ENCODE assay signal across 1 cellular context in the genomic region with DNA sequence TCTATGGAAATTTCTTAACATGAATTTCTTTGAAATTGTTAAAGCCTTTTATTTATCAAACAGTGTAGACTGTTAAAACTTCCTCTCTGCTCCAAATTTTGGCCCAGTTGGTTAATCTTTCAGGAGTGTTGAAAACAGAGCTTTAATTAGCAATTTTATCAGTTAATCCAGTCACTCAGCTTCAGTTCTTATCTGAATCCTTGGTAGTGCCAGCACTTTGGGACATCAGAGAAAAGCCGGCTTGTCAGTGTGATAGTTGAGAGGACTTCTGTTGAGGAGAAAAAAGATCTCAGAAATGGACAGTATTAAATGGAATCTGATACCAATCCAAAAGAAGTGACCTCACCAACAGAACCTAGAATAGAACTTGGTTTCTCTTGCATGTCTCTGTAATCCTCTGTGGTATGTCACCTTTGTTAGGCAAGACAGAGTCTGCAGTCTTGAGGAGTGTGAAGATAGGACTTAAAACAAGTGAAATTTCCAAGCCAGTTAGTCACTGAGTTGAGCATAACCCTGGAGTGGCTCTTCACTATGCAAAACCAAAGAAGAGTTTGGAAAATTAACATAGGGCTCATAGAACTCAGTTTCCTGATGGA.
TF ChIP-seq lines count a peak whose summit lies in the region.

No MANE protein-coding gene starts in this region.

TF ChIP-seq in K562, 482 proteins besides CTCF, POLR2A, EP300 and RAD21 (continued from another document):
- TF ChIP-seq, protein P1, sequence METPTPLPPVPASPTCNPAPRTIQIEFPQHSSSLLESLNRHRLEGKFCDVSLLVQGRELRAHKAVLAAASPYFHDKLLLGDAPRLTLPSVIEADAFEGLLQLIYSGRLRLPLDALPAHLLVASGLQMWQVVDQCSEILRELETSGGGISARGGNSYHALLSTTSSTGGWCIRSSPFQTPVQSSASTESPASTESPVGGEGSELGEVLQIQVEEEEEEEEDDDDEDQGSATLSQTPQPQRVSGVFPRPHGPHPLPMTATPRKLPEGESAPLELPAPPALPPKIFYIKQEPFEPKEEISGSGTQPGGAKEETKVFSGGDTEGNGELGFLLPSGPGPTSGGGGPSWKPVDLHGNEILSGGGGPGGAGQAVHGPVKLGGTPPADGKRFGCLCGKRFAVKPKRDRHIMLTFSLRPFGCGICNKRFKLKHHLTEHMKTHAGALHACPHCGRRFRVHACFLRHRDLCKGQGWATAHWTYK (CRISPR knock-in tag; IDR thresholded peaks at IDR 0.05) = 0 out of 2 replicates have a peak, but pooled peaks have one; percentile 38
- TF ChIP-seq, protein P2, sequence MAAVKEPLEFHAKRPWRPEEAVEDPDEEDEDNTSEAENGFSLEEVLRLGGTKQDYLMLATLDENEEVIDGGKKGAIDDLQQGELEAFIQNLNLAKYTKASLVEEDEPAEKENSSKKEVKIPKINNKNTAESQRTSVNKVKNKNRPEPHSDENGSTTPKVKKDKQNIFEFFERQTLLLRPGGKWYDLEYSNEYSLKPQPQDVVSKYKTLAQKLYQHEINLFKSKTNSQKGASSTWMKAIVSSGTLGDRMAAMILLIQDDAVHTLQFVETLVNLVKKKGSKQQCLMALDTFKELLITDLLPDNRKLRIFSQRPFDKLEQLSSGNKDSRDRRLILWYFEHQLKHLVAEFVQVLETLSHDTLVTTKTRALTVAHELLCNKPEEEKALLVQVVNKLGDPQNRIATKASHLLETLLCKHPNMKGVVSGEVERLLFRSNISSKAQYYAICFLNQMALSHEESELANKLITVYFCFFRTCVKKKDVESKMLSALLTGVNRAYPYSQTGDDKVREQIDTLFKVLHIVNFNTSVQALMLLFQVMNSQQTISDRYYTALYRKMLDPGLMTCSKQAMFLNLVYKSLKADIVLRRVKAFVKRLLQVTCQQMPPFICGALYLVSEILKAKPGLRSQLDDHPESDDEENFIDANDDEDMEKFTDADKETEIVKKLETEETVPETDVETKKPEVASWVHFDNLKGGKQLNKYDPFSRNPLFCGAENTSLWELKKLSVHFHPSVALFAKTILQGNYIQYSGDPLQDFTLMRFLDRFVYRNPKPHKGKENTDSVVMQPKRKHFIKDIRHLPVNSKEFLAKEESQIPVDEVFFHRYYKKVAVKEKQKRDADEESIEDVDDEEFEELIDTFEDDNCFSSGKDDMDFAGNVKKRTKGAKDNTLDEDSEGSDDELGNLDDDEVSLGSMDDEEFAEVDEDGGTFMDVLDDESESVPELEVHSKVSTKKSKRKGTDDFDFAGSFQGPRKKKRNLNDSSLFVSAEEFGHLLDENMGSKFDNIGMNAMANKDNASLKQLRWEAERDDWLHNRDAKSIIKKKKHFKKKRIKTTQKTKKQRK (IDR thresholded peaks at IDR 0.05; ENCODE audit: borderline replicate concordance, low read depth, low read length) = no peak
- TF ChIP-seq, protein P3, sequence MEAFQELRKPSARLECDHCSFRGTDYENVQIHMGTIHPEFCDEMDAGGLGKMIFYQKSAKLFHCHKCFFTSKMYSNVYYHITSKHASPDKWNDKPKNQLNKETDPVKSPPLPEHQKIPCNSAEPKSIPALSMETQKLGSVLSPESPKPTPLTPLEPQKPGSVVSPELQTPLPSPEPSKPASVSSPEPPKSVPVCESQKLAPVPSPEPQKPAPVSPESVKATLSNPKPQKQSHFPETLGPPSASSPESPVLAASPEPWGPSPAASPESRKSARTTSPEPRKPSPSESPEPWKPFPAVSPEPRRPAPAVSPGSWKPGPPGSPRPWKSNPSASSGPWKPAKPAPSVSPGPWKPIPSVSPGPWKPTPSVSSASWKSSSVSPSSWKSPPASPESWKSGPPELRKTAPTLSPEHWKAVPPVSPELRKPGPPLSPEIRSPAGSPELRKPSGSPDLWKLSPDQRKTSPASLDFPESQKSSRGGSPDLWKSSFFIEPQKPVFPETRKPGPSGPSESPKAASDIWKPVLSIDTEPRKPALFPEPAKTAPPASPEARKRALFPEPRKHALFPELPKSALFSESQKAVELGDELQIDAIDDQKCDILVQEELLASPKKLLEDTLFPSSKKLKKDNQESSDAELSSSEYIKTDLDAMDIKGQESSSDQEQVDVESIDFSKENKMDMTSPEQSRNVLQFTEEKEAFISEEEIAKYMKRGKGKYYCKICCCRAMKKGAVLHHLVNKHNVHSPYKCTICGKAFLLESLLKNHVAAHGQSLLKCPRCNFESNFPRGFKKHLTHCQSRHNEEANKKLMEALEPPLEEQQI (IDR thresholded peaks at IDR 0.05) = no peak
- no peak for TF ChIP-seq ETV6 (IDR thresholded peaks at IDR 0.05; ENCODE audit: borderline replicate concordance in 1 of 2, low read depth in 2 of 2, low read length in 1 of 2)
- no peak for TF ChIP-seq ETV6 (CRISPR knock-in tag; IDR thresholded peaks at IDR 0.05; ENCODE audit: borderline replicate concordance)
- no peak for TF ChIP-seq ZNF3 (CRISPR knock-in tag; IDR thresholded peaks at IDR 0.05)
- no peak for TF ChIP-seq NR1H2 (CRISPR knock-in tag; IDR thresholded peaks at IDR 0.05)
- TF ChIP-seq ZKSCAN3 (CRISPR knock-in tag; IDR thresholded peaks at IDR 0.05) = no peak
- 0 out of 2 replicates have a peak, but pooled peaks have one; percentile 40 for TF ChIP-seq ERF (CRISPR knock-in tag; IDR thresholded peaks at IDR 0.05)
- TF ChIP-seq RBM25 (IDR thresholded peaks at IDR 0.05; ENCODE audit: low read depth, low read length, severe bottlenecking) = no peak
- TF ChIP-seq RBM17 (IDR thresholded peaks at IDR 0.05; ENCODE audit: borderline replicate concordance, low read depth, low read length) = no peak
TF ChIP-seq in K562: peak in this region for 4.
